ENCODE assay signal across 1 cellular context in genomic region chr6:26136321-26136720, GRCh38.
TF ChIP-seq lines count a peak whose summit lies in the region.

No MANE protein-coding gene starts in this region.

TF ChIP-seq in IMR-90, 13 proteins besides CTCF, POLR2A, EP300 and RAD21:
- TF ChIP-seq ELK1 (IDR thresholded peaks at IDR 0.05; ENCODE audit: borderline replicate concordance, low read depth, low read length) (no peak), MAZ (IDR thresholded peaks at IDR 0.05; ENCODE audit: borderline replicate concordance, low read depth, low read length) (no peak), CEBPB (IDR thresholded peaks at IDR 0.05; ENCODE audit: low read depth, low read length) (no peak), SMC3 (IDR thresholded peaks at IDR 0.05; ENCODE audit: low read depth, low read length) (no peak), MAFK (IDR thresholded peaks at IDR 0.05; ENCODE audit: low read depth, low read length) (no peak), USF2 (IDR thresholded peaks at IDR 0.05; ENCODE audit: low read depth, low read length) (no peak), MXI1 (IDR thresholded peaks at IDR 0.05; ENCODE audit: borderline replicate concordance, low read depth, low read length) (no peak), NFE2L2 (IDR thresholded peaks at IDR 0.05; ENCODE audit: low read depth, low read length) (no peak), FOS (IDR thresholded peaks at IDR 0.05; ENCODE audit: low read depth, low read length) (no peak), BHLHE40 (IDR thresholded peaks at IDR 0.05; ENCODE audit: low read depth, low read length) (no peak), RCOR1 (IDR thresholded peaks at IDR 0.05; ENCODE audit: insufficient replicate concordance, low read length) (no peak), CHD1 (IDR thresholded peaks at IDR 0.05; ENCODE audit: low read depth, low read length) (no peak), RFX5 (IDR thresholded peaks at IDR 0.05; ENCODE audit: low read depth, low read length) (no peak)
TF ChIP-seq in IMR-90: peak in this region for 0.
